9 cellular contexts compared by ENCODE assay signal in genomic region chr2:8803658-8804379, GRCh38. TPM values are rescaled to one million over a fixed set of nuclear protein-coding genes. Genes with fewer than 3 reads are reported as not detected.
A peak's percentile ranks its signal among the peaks of the same experiment; 100 is the strongest.
DNase-seq lines count a peak whose midpoint lies in the region; ATAC-seq, FAIRE-seq and TF ChIP-seq lines count a peak whose summit lies in the region.
"Had no signal": no experiment of that assay in that cellular context is flagged by ENCODE, and none has a peak within 500 bp of the region (broad histone marks: within the 10 kb centered on the region; RNA-seq: fewer than 3 reads in every experiment).

No MANE protein-coding gene starts in this region.

- no peak for TF ChIP-seq CTCF in nephron progenitor cell (IDR thresholded peaks at IDR 0.05)

- H3K4me3 Mint-ChIP-seq in activated CD8-positive, alpha-beta T cell treated with anti-CD3 and anti-CD28 coated beads, Interleukin-2, amount 10 ng/mL, durations not matched to agents 7 days and 5 days = no peak overlapping the region
- no peak overlapping the region for H3K4me3 Mint-ChIP-seq in nephron progenitor cell

- CTCF ChIA-PET in activated CD8-positive, alpha-beta T cell treated with anti-CD3 and anti-CD28 coated beads, Interleukin-2, amount 10 ng/mL, durations not matched to agents 7 days and 5 days (lab: Charles Lee) = interaction anchor here (0.7 kb wide), 1 partner anchor 1054 kb away, joined by 4 read pairs; no protein-coding TSS in a partner anchor

- FAIRE-seq in HTR-8/SVneo (lab: Jason Lieb, UNC) = no peak
- FAIRE-seq: A204.1 had no signal

- DNase-seq in NCI-H1417 (lab: John Stamatoyannopoulos, UW) (peak; percentile 15 to 73 (median 25)), NCI-H1417 treated with DMSO at 0.1 percent for 48 hours (lab: John Stamatoyannopoulos, UW) (no peak), HTR-8/SVneo (ENCODE audit: insufficient read length, low spot score) (peak; percentile 73), glomerular visceral epithelial cell (ENCODE audit: extremely low spot score) (peak; percentile 75), nephron progenitor cell (no peak)
- peak; percentile 30 for DNase-seq in activated CD8-positive, alpha-beta T cell treated with anti-CD3 and anti-CD28 coated beads, Interleukin-2, amount 10 ng/mL, durations not matched to agents 7 days and 5 days
- DNase-seq in stimulated activated CD8-positive, alpha-beta memory T cell treated with anti-CD3 and anti-CD28 coated beads, Interleukin-4, amount 100 ng/mL, for 48 hours = peak; percentile 50

- H3K27me3 Mint-ChIP-seq in activated CD8-positive, alpha-beta T cell treated with anti-CD3 and anti-CD28 coated beads, Interleukin-2, amount 10 ng/mL, durations not matched to agents 7 days and 5 days (ENCODE audit: low read depth) = no peaks in the 10 kb centered on the region
- peaks cover 2% of the 10 kb centered on the region for H3K27me3 Mint-ChIP-seq in nephron progenitor cell (ENCODE audit: low read depth, poor library complexity)

- no peaks in the 10 kb centered on the region for H3K9me3 Mint-ChIP-seq in activated CD8-positive, alpha-beta T cell treated with anti-CD3 and anti-CD28 coated beads, Interleukin-2, amount 10 ng/mL, durations not matched to agents 7 days and 5 days (ENCODE audit: insufficient read depth)
- no peaks in the 10 kb centered on the region for H3K9me3 Mint-ChIP-seq in nephron progenitor cell

- peak; percentile 99 for ATAC-seq in GM21576 (IDR thresholded peaks at IDR 0.05; ENCODE audit: unreplicated experiment)
- peak; percentile 68 for ATAC-seq in activated CD8-positive, alpha-beta T cell treated with anti-CD3 and anti-CD28 coated beads, Interleukin-2, amount 10 ng/mL, durations not matched to agents 7 days and 5 days

- peaks cover 56% of the 10 kb centered on the region for H3K36me3 Mint-ChIP-seq in activated CD8-positive, alpha-beta T cell treated with anti-CD3 and anti-CD28 coated beads, Interleukin-2, amount 10 ng/mL, durations not matched to agents 7 days and 5 days (ENCODE audit: low read depth)
- peaks cover 65% of the 10 kb centered on the region for H3K36me3 Mint-ChIP-seq in nephron progenitor cell (ENCODE audit: low read depth)

- peaks cover 13% of the 10 kb centered on the region for H3K4me1 Mint-ChIP-seq in activated CD8-positive, alpha-beta T cell treated with anti-CD3 and anti-CD28 coated beads, Interleukin-2, amount 10 ng/mL, durations not matched to agents 7 days and 5 days (ENCODE audit: low read depth)
- peaks cover 10% of the 10 kb centered on the region for H3K4me1 Mint-ChIP-seq in nephron progenitor cell

- POLR2A ChIA-PET in activated CD8-positive, alpha-beta T cell treated with anti-CD3 and anti-CD28 coated beads, Interleukin-2, amount 10 ng/mL, durations not matched to agents 7 days and 5 days (lab: Charles Lee) = interaction anchor here (0.5 to 0.9 kb wide), 2 partner anchors 33 to 119 kb away, joined by 3 read pairs; no protein-coding TSS in a partner anchor

- H3K27ac Mint-ChIP-seq in activated CD8-positive, alpha-beta T cell treated with anti-CD3 and anti-CD28 coated beads, Interleukin-2, amount 10 ng/mL, durations not matched to agents 7 days and 5 days = no peak overlapping the region
- no peak overlapping the region for H3K27ac Mint-ChIP-seq in nephron progenitor cell

RNA-seq across cellular contexts. Expression of gene KIDINS220, which starts 33.6 kb away (rescaled TPM):
- total RNA-seq in activated CD8-positive, alpha-beta T cell treated with anti-CD3 and anti-CD28 coated beads, Interleukin-2, amount 10 ng/mL, durations not matched to agents 7 days and 5 days = 10 to 100 TPM; 27.2 to 30.0 TPM

Comparison
In these comparisons a context has a peak if more than half of its experiments do, and no peak if none do; other contexts are left out.
1. DNase-seq: peak in NCI-H1417 (3 of 3), HTR-8/SVneo (single experiment), activated CD8-positive, alpha-beta T cell treated with anti-CD3 and anti-CD28 coated beads, Interleukin-2, amount 10 ng/mL, durations not matched to agents 7 days and 5 days (single experiment), glomerular visceral epithelial cell (single experiment) and stimulated activated CD8-positive, alpha-beta memory T cell treated with anti-CD3 and anti-CD28 coated beads, Interleukin-4, amount 100 ng/mL, for 48 hours (single experiment); none in NCI-H1417 treated with DMSO at 0.1 percent for 48 hours (single experiment) and nephron progenitor cell (single experiment).